11 cellular contexts compared by ENCODE assay signal in the genomic region with DNA sequence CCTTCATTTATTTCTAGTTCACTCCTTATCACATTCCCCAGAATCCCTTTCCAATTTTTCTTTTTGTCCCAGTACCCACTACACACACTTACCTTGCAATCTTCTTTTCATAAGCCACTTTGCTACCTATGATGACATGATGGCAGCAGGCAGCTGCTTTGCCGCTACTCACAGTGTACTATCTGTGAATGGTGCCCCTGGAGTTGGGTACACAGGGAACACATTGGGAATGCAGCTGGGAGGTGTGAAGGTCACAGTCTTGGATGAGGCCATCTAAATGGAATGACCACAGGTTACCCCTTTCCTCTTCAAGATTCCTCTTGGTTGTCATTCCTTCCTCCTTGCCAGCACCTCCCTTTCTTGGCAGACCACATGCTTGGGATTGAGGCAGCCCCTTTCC. TPM values are rescaled to one million over a fixed set of nuclear protein-coding genes. Genes with fewer than 3 reads are reported as not detected.
DNase-seq lines count a peak whose midpoint lies in the region; ATAC-seq and TF ChIP-seq lines count a peak whose summit lies in the region.
"Had no signal": no experiment of that assay in that cellular context is flagged by ENCODE, and none has a peak within 500 bp of the region (broad histone marks: within the 10 kb centered on the region; RNA-seq: fewer than 3 reads in every experiment).

No MANE protein-coding gene starts in this region.

- POLR2A ChIA-PET in WTC11 (lab: Charles Lee), result no interaction called here

- no peaks in the 10 kb centered on the region for H3K9me3 Mint-ChIP-seq in activated naive CD4-positive, alpha-beta T cell treated with anti-CD3 and anti-CD28 coated beads for 36 hours
- peaks cover 4% of the 10 kb centered on the region; the same call in 1 of the 2 replicates for H3K9me3 Mint-ChIP-seq in WTC11
- H3K9me3 Mint-ChIP-seq in natural killer cell treated with Interleukin-12 subunit alpha and Interleukin-12 subunit beta and Interleukin-15 and Interleukin-18, amount 100 ng/mL, for 72 hours, result no peaks in the 10 kb centered on the region

- H3K4me1 Mint-ChIP-seq in activated naive CD4-positive, alpha-beta T cell treated with anti-CD3 and anti-CD28 coated beads for 36 hours (ENCODE audit: low read depth), result peaks cover 16% of the 10 kb centered on the region
- no peaks in the 10 kb centered on the region for H3K4me1 Mint-ChIP-seq in WTC11
- H3K4me1 Mint-ChIP-seq in natural killer cell treated with Interleukin-12 subunit alpha and Interleukin-12 subunit beta and Interleukin-15 and Interleukin-18, amount 100 ng/mL, for 72 hours (ENCODE audit: low read depth in 2 of 2), result peaks cover 9 to 11% of the 10 kb centered on the region in 2 donors

- no peak overlapping the region for H3K4me3 Mint-ChIP-seq in activated naive CD4-positive, alpha-beta T cell treated with anti-CD3 and anti-CD28 coated beads for 36 hours
- no peak overlapping the region for H3K4me3 Mint-ChIP-seq in WTC11
- H3K4me3 Mint-ChIP-seq in natural killer cell treated with Interleukin-12 subunit alpha and Interleukin-12 subunit beta and Interleukin-15 and Interleukin-18, amount 100 ng/mL, for 72 hours, result peak overlapping the region; percentile 61

- ATAC-seq in GM21576 (IDR thresholded peaks at IDR 0.05; ENCODE audit: unreplicated experiment) (peak; percentile 16), WTC11 (0 out of 2 replicates have a peak, but pooled peaks have one; percentile 41), HG03521 (IDR thresholded peaks at IDR 0.05; ENCODE audit: unreplicated experiment) (no peak)
- ATAC-seq in natural killer cell treated with Interleukin-12 subunit alpha and Interleukin-12 subunit beta and Interleukin-15 and Interleukin-18, amount 100 ng/mL, for 72 hours, result no peak

- H3K27ac Mint-ChIP-seq in activated naive CD4-positive, alpha-beta T cell treated with anti-CD3 and anti-CD28 coated beads for 36 hours, result peak overlapping the region; percentile 80
- no peak overlapping the region for H3K27ac Mint-ChIP-seq in WTC11
- H3K27ac Mint-ChIP-seq in natural killer cell treated with Interleukin-12 subunit alpha and Interleukin-12 subunit beta and Interleukin-15 and Interleukin-18, amount 100 ng/mL, for 72 hours, result peak overlapping the region; percentile 12 to 52

- H3K27me3 Mint-ChIP-seq in activated naive CD4-positive, alpha-beta T cell treated with anti-CD3 and anti-CD28 coated beads for 36 hours (ENCODE audit: low read depth), result no peaks in the 10 kb centered on the region
- no peaks in the 10 kb centered on the region; the same call in 1 of the 2 replicates for H3K27me3 Mint-ChIP-seq in WTC11 (ENCODE audit: low read depth)
- H3K27me3 Mint-ChIP-seq in natural killer cell treated with Interleukin-12 subunit alpha and Interleukin-12 subunit beta and Interleukin-15 and Interleukin-18, amount 100 ng/mL, for 72 hours, result no peaks in the 10 kb centered on the region

- CTCF ChIA-PET in activated naive CD4-positive, alpha-beta T cell treated with anti-CD3 and anti-CD28 coated beads for 36 hours (lab: Charles Lee), result interaction anchor here (1.0 to 1.5 kb wide), 3 partner anchors 11 to 107 kb away, joined by 3 read pairs; no protein-coding TSS in a partner anchor
- CTCF ChIA-PET in WTC11 (lab: Charles Lee), result no interaction called here

- DNase-seq in activated naive CD4-positive, alpha-beta T cell treated with anti-CD3 and anti-CD28 coated beads for 36 hours, result no peak
- no peak for DNase-seq in activated naive CD4-positive, alpha-beta T cell treated with anti-CD3 and anti-CD28 coated beads, Interleukin-2, amount 50 U/mL, for 16 hours
- DNase-seq in WTC11 (ENCODE audit: low spot score), result no peak
- DNase-seq in natural killer cell treated with Interleukin-12 subunit alpha and Interleukin-12 subunit beta and Interleukin-15 and Interleukin-18, amount 100 ng/mL, for 72 hours (ENCODE audit: low spot score), result no peak
- no peak for DNase-seq in NCI-H2227 (lab: John Stamatoyannopoulos, UW; ENCODE audit: unreplicated experiment)
- no peak for DNase-seq in hepatic stellate cell (ENCODE audit: low spot score)
- DNase-seq: adrenal gland, cortex of kidney, DMS53 had no signal

- intact Hi-C loops in activated naive CD4-positive, alpha-beta T cell treated with anti-CD3 and anti-CD28 coated beads for 36 hours (cut with micrococcal nuclease), result no loop called here

- TF ChIP-seq CTCF in WTC11 (IDR thresholded peaks at IDR 0.05), result no peak

- H3K36me3 Mint-ChIP-seq in activated naive CD4-positive, alpha-beta T cell treated with anti-CD3 and anti-CD28 coated beads for 36 hours (ENCODE audit: low read depth), result no peaks in the 10 kb centered on the region
- H3K36me3 Mint-ChIP-seq in WTC11, result no peaks in the 10 kb centered on the region
- no peaks in the 10 kb centered on the region for H3K36me3 Mint-ChIP-seq in natural killer cell treated with Interleukin-12 subunit alpha and Interleukin-12 subunit beta and Interleukin-15 and Interleukin-18, amount 100 ng/mL, for 72 hours

TF ChIP-seq in WTC11, 78 proteins besides CTCF, POLR2A, EP300 and RAD21:
- no peak for TF ChIP-seq ATF1 (CRISPR knock-in tag; IDR thresholded peaks at IDR 0.05)
- no peak for TF ChIP-seq TCF7 (CRISPR knock-in tag; IDR thresholded peaks at IDR 0.05; ENCODE audit: low read depth)
- TF ChIP-seq HMGA2 (CRISPR knock-in tag; IDR thresholded peaks at IDR 0.05), result no peak
- TF ChIP-seq NR2C2 (CRISPR knock-in tag; IDR thresholded peaks at IDR 0.05), result no peak
- TF ChIP-seq, protein P1, sequence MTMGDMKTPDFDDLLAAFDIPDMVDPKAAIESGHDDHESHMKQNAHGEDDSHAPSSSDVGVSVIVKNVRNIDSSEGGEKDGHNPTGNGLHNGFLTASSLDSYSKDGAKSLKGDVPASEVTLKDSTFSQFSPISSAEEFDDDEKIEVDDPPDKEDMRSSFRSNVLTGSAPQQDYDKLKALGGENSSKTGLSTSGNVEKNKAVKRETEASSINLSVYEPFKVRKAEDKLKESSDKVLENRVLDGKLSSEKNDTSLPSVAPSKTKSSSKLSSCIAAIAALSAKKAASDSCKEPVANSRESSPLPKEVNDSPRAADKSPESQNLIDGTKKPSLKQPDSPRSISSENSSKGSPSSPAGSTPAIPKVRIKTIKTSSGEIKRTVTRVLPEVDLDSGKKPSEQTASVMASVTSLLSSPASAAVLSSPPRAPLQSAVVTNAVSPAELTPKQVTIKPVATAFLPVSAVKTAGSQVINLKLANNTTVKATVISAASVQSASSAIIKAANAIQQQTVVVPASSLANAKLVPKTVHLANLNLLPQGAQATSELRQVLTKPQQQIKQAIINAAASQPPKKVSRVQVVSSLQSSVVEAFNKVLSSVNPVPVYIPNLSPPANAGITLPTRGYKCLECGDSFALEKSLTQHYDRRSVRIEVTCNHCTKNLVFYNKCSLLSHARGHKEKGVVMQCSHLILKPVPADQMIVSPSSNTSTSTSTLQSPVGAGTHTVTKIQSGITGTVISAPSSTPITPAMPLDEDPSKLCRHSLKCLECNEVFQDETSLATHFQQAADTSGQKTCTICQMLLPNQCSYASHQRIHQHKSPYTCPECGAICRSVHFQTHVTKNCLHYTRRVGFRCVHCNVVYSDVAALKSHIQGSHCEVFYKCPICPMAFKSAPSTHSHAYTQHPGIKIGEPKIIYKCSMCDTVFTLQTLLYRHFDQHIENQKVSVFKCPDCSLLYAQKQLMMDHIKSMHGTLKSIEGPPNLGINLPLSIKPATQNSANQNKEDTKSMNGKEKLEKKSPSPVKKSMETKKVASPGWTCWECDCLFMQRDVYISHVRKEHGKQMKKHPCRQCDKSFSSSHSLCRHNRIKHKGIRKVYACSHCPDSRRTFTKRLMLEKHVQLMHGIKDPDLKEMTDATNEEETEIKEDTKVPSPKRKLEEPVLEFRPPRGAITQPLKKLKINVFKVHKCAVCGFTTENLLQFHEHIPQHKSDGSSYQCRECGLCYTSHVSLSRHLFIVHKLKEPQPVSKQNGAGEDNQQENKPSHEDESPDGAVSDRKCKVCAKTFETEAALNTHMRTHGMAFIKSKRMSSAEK (CRISPR knock-in tag; IDR thresholded peaks at IDR 0.05; ENCODE audit: borderline replicate concordance), result no peak
- TF ChIP-seq, protein P2, sequence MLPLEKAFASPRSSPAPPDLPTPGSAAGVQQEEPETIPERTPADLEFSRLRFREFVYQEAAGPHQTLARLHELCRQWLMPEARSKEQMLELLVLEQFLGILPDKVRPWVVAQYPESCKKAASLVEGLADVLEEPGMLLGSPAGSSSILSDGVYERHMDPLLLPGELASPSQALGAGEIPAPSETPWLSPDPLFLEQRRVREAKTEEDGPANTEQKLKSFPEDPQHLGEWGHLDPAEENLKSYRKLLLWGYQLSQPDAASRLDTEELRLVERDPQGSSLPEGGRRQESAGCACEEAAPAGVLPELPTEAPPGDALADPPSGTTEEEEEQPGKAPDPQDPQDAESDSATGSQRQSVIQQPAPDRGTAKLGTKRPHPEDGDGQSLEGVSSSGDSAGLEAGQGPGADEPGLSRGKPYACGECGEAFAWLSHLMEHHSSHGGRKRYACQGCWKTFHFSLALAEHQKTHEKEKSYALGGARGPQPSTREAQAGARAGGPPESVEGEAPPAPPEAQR (CRISPR knock-in tag; IDR thresholded peaks at IDR 0.05), result no peak
- TF ChIP-seq ZNF121 (CRISPR knock-in tag; IDR thresholded peaks at IDR 0.05), result no peak
- no peak for TF ChIP-seq CREM (CRISPR knock-in tag; IDR thresholded peaks at IDR 0.05)
- TF ChIP-seq ZNF317 (CRISPR knock-in tag; IDR thresholded peaks at IDR 0.05; ENCODE audit: borderline replicate concordance, low read depth), result no peak

RNA-seq across cellular contexts. Expression of a gene that starts 20.8 kb away (rescaled TPM):
- 10 to 100 TPM; 27.0 to 28.8 TPM for total RNA-seq in activated naive CD4-positive, alpha-beta T cell treated with anti-CD3 and anti-CD28 coated beads for 36 hours
- 50.3 to 53.0 TPM (median 51.9 TPM) in 3 replicates for total RNA-seq in WTC11 (2021)
- total RNA-seq in natural killer cell treated with Interleukin-12 subunit alpha and Interleukin-12 subunit beta and Interleukin-15 and Interleukin-18, amount 100 ng/mL, for 72 hours, result 10 to 100 TPM; 44.3 to 48.5 TPM

Comparison
In these comparisons a context has a peak if more than half of its experiments do, and no peak if none do; other contexts are left out.
1. ATAC-seq: peak in GM21576 (single experiment) and WTC11 (single experiment); none in natural killer cell treated with Interleukin-12 subunit alpha and Interleukin-12 subunit beta and Interleukin-15 and Interleukin-18, amount 100 ng/mL, for 72 hours (0 of 2) and HG03521 (single experiment).